In genomic region chr18:10424576-10425314, GRCh38 we compare ENCODE assay signal across 22 cellular contexts. TPM values are rescaled to one million over a fixed set of nuclear protein-coding genes. Genes with fewer than 3 reads are reported as not detected.
DNase-seq lines count a peak whose midpoint lies in the region; ATAC-seq and TF ChIP-seq lines count a peak whose summit lies in the region.
"Had no signal": no experiment of that assay in that cellular context is flagged by ENCODE, and none has a peak within 500 bp of the region (broad histone marks: within the 10 kb centered on the region; RNA-seq: fewer than 3 reads in every experiment).

No MANE protein-coding gene starts in this region.

- 21 to 33% (median 26%) methylated on average over 7 of the region's 7 CpGs for WGBS in adrenal gland, 4 donors
- 63 to 67% methylated on average over 4 to 7 of the region's 7 CpGs for WGBS in transverse colon (ENCODE audit: low coverage in 1 of 2), 2 donors

- TF ChIP-seq EP300 in transverse colon (IDR thresholded peaks at IDR 0.05; ENCODE audit: low read depth) = no peak

- no peaks in the 10 kb centered on the region for H3K9me3 ChIP-seq in adrenal gland (replicated peaks in 1 of 3)
- no peaks in the 10 kb centered on the region for H3K9me3 ChIP-seq in transverse colon
- H3K9me3 ChIP-seq: sigmoid colon had no signal

- H3K4me1 ChIP-seq in adrenal gland (replicated peaks in 1 of 2) (no peaks in the 10 kb centered on the region), transverse colon (no peaks in the 10 kb centered on the region)
- H3K4me1 ChIP-seq: parathyroid adenoma, sigmoid colon had no signal

- H3K27me3 Mint-ChIP-seq in mesothelial cell of epicardium (ENCODE audit: low read depth) = peaks cover 4% of the 10 kb centered on the region

- peak in 6 of 7 donors; percentile 31 to 72 (median 48) for DNase-seq in adrenal gland
- DNase-seq in fibroblast of villous mesenchyme (ENCODE audit: low read depth) = peak; percentile 52
- no peak for DNase-seq in mesothelial cell of epicardium (ENCODE audit: low spot score in 2 of 2, unreplicated experiment in 2 of 2)
- no peak for DNase-seq in transverse colon
- DNase-seq in OCI-M1 (lab: John Stamatoyannopoulos, UW) = no peak
- no peak for DNase-seq in NCI-H748 treated with DMSO at 0.1 percent for 48 hours (lab: John Stamatoyannopoulos, UW)
- DNase-seq in anterior cingulate cortex (lab: John Stamatoyannopoulos, UW) = no peak
- DNase-seq: activated B cell treated with CpG ODN at 0.5 μM for 24 hours; activated CD4-positive, alpha-beta memory T cell treated with anti-CD3 and anti-CD28 coated beads for 36 hours; activated gamma-delta T cell; activated naive CD8-positive, alpha-beta T cell treated with anti-CD3 and anti-CD28 coated beads, Interleukin-2, amount 50 U/mL, for 24 hours; activated T-cell treated with anti-CD3 and anti-CD28 coated beads for 4 hours; DMS79; KBM-7; natural killer cell; NCI-H526; sigmoid colon; T1000 had no signal

- peak overlapping the region; percentile 57 for H3K27ac Mint-ChIP-seq in mesothelial cell of epicardium
- H3K27ac Mint-ChIP-seq: activated B cell treated with CpG ODN at 0.5 μM for 24 hours; activated CD4-positive, alpha-beta memory T cell treated with anti-CD3 and anti-CD28 coated beads for 36 hours; activated naive CD8-positive, alpha-beta T cell treated with anti-CD3 and anti-CD28 coated beads, Interleukin-2, amount 50 U/mL, for 24 hours; natural killer cell had no signal

- peaks cover 5% of the 10 kb centered on the region for H3K36me3 Mint-ChIP-seq in mesothelial cell of epicardium
- H3K36me3 Mint-ChIP-seq: activated CD4-positive, alpha-beta memory T cell treated with anti-CD3 and anti-CD28 coated beads for 36 hours; natural killer cell had no signal

- TF ChIP-seq CTCF in adrenal gland (IDR thresholded peaks at IDR 0.05) (no peak), fibroblast of villous mesenchyme (IDR thresholded peaks at IDR 0.05; ENCODE audit: insufficient read depth, low read depth, low read length) (no peak), mesothelial cell of epicardium (IDR thresholded peaks at IDR 0.05; ENCODE audit: unreplicated experiment) (no peak), transverse colon (IDR thresholded peaks at IDR 0.05) (no peak)

- H3K36me3 ChIP-seq in adrenal gland (replicated peaks in 1 of 2) (no peaks in the 10 kb centered on the region), transverse colon (no peaks in the 10 kb centered on the region)
- H3K36me3 ChIP-seq: sigmoid colon had no signal

- peaks cover 19% of the 10 kb centered on the region for H3K9me3 Mint-ChIP-seq in mesothelial cell of epicardium
- H3K9me3 Mint-ChIP-seq: activated B cell treated with CpG ODN at 0.5 μM for 24 hours, natural killer cell had no signal

- H3K27me3 ChIP-seq in adrenal gland (no peaks in the 10 kb centered on the region), transverse colon (no peaks in the 10 kb centered on the region)

- intact Hi-C loops in adrenal gland (cut with DNase I) = no loop called here
- intact Hi-C loops in transverse colon (cut with DNase I; ENCODE audit: low total_unique reads) = no loop called here

- peaks cover 18% of the 10 kb centered on the region for H3K4me1 Mint-ChIP-seq in mesothelial cell of epicardium
- H3K4me1 Mint-ChIP-seq: activated B cell treated with CpG ODN at 0.5 μM for 24 hours, natural killer cell had no signal

- peak overlapping the region in 2 of 5 donors; percentile 42 to 80 for H3K27ac ChIP-seq in adrenal gland
- H3K27ac ChIP-seq in transverse colon = peak overlapping the region in 3 of 4 donors; percentile 21 to 37 (median 29)
- H3K27ac ChIP-seq: parathyroid adenoma, sigmoid colon had no signal

- H3K4me3 Mint-ChIP-seq in mesothelial cell of epicardium = no peak overlapping the region
- H3K4me3 Mint-ChIP-seq: activated B cell treated with CpG ODN at 0.5 μM for 24 hours; activated CD4-positive, alpha-beta memory T cell treated with anti-CD3 and anti-CD28 coated beads for 36 hours; activated naive CD8-positive, alpha-beta T cell treated with anti-CD3 and anti-CD28 coated beads, Interleukin-2, amount 50 U/mL, for 24 hours; natural killer cell had no signal

- no peak for TF ChIP-seq POLR2A in adrenal gland (IDR thresholded peaks at IDR 0.05)
- TF ChIP-seq POLR2A in transverse colon (IDR thresholded peaks at IDR 0.05) = no peak

- in situ Hi-C loops in transverse colon (cut with MboI; ENCODE audit: low pct_ligation_motif_present in 1 of 4, low pct_unique_long_range_greater_than_20kb in 1 of 4, low sequenced_read_pairs in 3 of 4) = loop anchor here in 1 of 4 donors (25.0 kb wide), 1 partner anchor 88 kb away; no protein-coding TSS in a partner anchor

- H3K4me3 ChIP-seq in adrenal gland = no peak overlapping the region
- no peak overlapping the region for H3K4me3 ChIP-seq in fibroblast of villous mesenchyme (ENCODE audit: low read depth, low read length)
- no peak overlapping the region for H3K4me3 ChIP-seq in transverse colon
- H3K4me3 ChIP-seq: sigmoid colon had no signal

- ATAC-seq in GM18868 (IDR thresholded peaks at IDR 0.05; ENCODE audit: unreplicated experiment) = no peak
- ATAC-seq: activated naive CD8-positive, alpha-beta T cell treated with anti-CD3 and anti-CD28 coated beads, Interleukin-2, amount 50 U/mL, for 24 hours; natural killer cell had no signal

RNA-seq across cellular contexts. Expression of gene APCDD1, which starts 29.7 kb away (rescaled TPM):
- total RNA-seq in adrenal gland (10 to 100 TPM in 7 of 8 donors, 1 to 10 TPM in 1; 7.9 to 62.2 (median 29.1) TPM), fibroblast of villous mesenchyme (3.5 and 5.8 TPM in 2 replicates), mesothelial cell of epicardium (104 to 111 TPM (median 107 TPM) in 3 replicates), transverse colon (10 to 100 TPM in 1 of 4 donors, 1 to 10 TPM in 3; 2.6 to 10.8 (median 8.3) TPM)
- 10 to 100 TPM; 13.1 to 18.3 (median 13.1) TPM for polyA plus RNA-seq in adrenal gland
- total RNA-seq: activated CD4-positive, alpha-beta memory T cell treated with anti-CD3 and anti-CD28 coated beads for 36 hours; dermis microvascular lymphatic vessel endothelial cell; HT-29 had no signal

Comparison
In these comparisons a context has a peak if more than half of its experiments do, and no peak if none do; other contexts are left out.
1. DNase-seq: peak in adrenal gland (6 of 7) and fibroblast of villous mesenchyme (single experiment); none in mesothelial cell of epicardium (0 of 2), transverse colon (single experiment), OCI-M1 (single experiment), NCI-H748 treated with DMSO at 0.1 percent for 48 hours (single experiment) and anterior cingulate cortex (0 of 58).